26 cellular contexts compared by ENCODE assay signal in the genomic region with DNA sequence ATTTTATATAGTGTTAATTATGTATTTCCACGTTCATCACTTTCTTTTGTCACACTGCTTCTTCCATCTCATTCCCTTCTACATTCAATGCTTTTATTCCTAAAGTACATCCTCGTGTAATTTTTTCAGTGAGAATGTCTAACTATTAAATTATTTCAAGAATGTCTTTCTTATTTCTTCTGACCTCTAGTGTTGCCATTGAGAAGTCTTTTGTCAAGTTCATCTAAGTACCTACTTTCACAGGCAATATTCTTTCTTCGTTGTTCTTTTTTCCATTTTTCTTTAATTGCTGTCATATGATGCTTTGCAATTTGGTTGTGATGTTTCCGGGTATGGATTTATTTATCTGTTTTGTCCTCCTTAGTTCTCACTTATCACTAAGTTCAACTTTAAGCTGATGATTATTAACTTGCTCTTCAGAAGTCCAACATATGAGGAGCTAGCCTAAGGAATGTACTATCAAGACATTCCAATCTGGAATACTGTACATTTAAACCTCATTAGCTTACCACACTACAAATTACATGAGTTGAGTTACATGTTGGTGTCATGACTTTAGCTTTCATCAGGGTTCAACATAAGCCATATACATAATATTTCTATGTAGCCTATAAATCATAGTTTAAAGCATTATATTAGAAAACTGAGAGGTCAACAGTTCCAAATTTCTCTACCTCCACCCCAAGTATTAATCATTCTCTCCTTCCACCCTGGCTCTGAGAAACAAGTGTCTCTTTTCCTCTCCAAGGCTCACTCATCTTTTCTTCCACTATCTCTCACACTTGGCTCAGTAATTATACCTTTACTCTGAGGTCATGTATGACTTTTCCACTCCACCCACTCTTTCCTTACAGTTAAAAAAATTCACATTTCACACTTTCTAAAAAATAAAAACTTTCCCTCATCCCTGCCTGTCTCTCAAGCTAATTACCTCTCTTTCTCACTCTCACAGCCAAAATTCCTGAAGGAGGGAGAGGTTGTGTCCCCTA.
A peak's percentile ranks its signal among the peaks of the same experiment; 100 is the strongest.
DNase-seq lines count a peak whose midpoint lies in the region; ATAC-seq, FAIRE-seq and TF ChIP-seq lines count a peak whose summit lies in the region.
"Had no signal": no experiment of that assay in that cellular context is flagged by ENCODE, and none has a peak within 500 bp of the region (broad histone marks: within the 10 kb centered on the region; RNA-seq: fewer than 3 reads in every experiment).

No MANE protein-coding gene starts in this region.

- no peaks in the 10 kb centered on the region for H3K36me3 Mint-ChIP-seq in astrocyte (ENCODE audit: low read depth, unreplicated experiment)
- H3K36me3 Mint-ChIP-seq: activated naive CD8-positive, alpha-beta T cell; CD14-positive monocyte had no signal

- in situ Hi-C loops in ACHN (cut with HindIII; ENCODE audit: low pct_ligation_motif_present, low pct_unique_long_range_greater_than_20kb, low sequenced_read_pairs) (no loop called here), GM23248 (cut with MboI) (no loop called here)

- no peaks in the 10 kb centered on the region for H3K27me3 Mint-ChIP-seq in astrocyte (ENCODE audit: low read depth, unreplicated experiment)

- TF ChIP-seq CTCF in astrocyte (IDR thresholded peaks at IDR 0.05; ENCODE audit: insufficient read depth, low read depth, low read length) = no peak

- H3K4me2 ChIP-seq in GM23248 (ENCODE audit: unreplicated experiment) (no peak overlapping the region), astrocyte (ENCODE audit: low read length) (no peak overlapping the region)
- H3K4me2 ChIP-seq: smooth muscle cell had no signal

- no peak for FAIRE-seq in astrocyte (lab: Jason Lieb, UNC)
- no peak for FAIRE-seq in urothelium cell line (lab: Jason Lieb, UNC)
- FAIRE-seq: GM12892 had no signal

- H4K20me1 ChIP-seq in GM23248 (ENCODE audit: insufficient read depth) (no peaks in the 10 kb centered on the region), astrocyte (ENCODE audit: insufficient read depth, low read length) (no peaks in the 10 kb centered on the region)

- H3K4me1 ChIP-seq in GM23248 (ENCODE audit: insufficient read depth) (peaks cover 16% of the 10 kb centered on the region), astrocyte (ENCODE audit: insufficient read depth, low read length) (no peaks in the 10 kb centered on the region)

- H3K9me2 ChIP-seq in GM23248 (ENCODE audit: insufficient read depth) = peaks cover 4% of the 10 kb centered on the region; the same call in 1 of the 2 replicates

- H3K4me1 Mint-ChIP-seq in astrocyte (ENCODE audit: low read depth, unreplicated experiment) = no peaks in the 10 kb centered on the region
- H3K4me1 Mint-ChIP-seq: activated B cell treated with CpG ODN at 0.5 μM for 24 hours, CD14-positive monocyte had no signal

- no peaks in the 10 kb centered on the region for H3K9me3 ChIP-seq in GM23248 (ENCODE audit: low read depth)
- no peaks in the 10 kb centered on the region for H3K9me3 ChIP-seq in astrocyte (ENCODE audit: insufficient read depth, low read depth, low read length)
- H3K9me3 ChIP-seq: neutrophil had no signal

- H3K4me3 Mint-ChIP-seq in astrocyte (ENCODE audit: unreplicated experiment) = no peak overlapping the region
- H3K4me3 Mint-ChIP-seq: activated B cell treated with CpG ODN at 0.5 μM for 24 hours; activated naive CD8-positive, alpha-beta T cell; CD14-positive monocyte; H9 had no signal

- H2AFZ ChIP-seq in GM23248 (no peak overlapping the region), astrocyte (ENCODE audit: low read depth, low read length) (no peak overlapping the region)

- 29 to 33% methylated on average over 4 of the region's 4 CpGs for WGBS in GM23248 (ENCODE audit: low coverage in 1 of 2, low lambda C conversion rate in 2 of 2, missing lambda C conversion rate in 2 of 2), 2 experiments

- DNase-seq in ACHN = peak; percentile 28
- DNase-seq in GM23248 = peak; percentile 33
- DNase-seq in astrocyte (ENCODE audit: low read depth) = peak; percentile 36
- peak; percentile 6 for DNase-seq in glomerular visceral epithelial cell (ENCODE audit: extremely low spot score)
- DNase-seq in left colon = no peak
- DNase-seq in NK-92 (lab: John Stamatoyannopoulos, UW; ENCODE audit: unreplicated experiment) = no peak
- no peak for DNase-seq in urothelium cell line (ENCODE audit: low spot score)
- no peak for DNase-seq in occipital lobe (lab: John Stamatoyannopoulos, UW)
- DNase-seq: activated B cell treated with CpG ODN at 0.5 μM for 24 hours; activated CD4-positive, alpha-beta T cell treated with anti-CD3 and anti-CD28 coated beads, Interleukin-2, amount 50 U/mL, for 48 hours; brain microvascular endothelial cell; Calu3; H9; IMR-90; mesendoderm; NCI-H1105; NCI-H2029; NCI-H2227 treated with DMSO at 0.1 percent for 48 hours; NCI-H69; stimulated activated CD4-positive, alpha-beta T cell treated with anti-CD3 and anti-CD28 coated beads, Interleukin-2, amount 100 ng/mL, for 24 hours; T-helper 9 cell had no signal

- H3K27me3 ChIP-seq in GM23248 (replicated peaks; ENCODE audit: insufficient read depth) (peaks cover 3% of the 10 kb centered on the region; the same call in 1 of the 2 replicates), astrocyte (ENCODE audit: insufficient read depth, low read length) (no peaks in the 10 kb centered on the region)
- H3K27me3 ChIP-seq: brain microvascular endothelial cell, neutrophil had no signal

- intact Hi-C loops in left colon (cut with DNase I, micrococcal nuclease) = no loop called here

- no peaks in the 10 kb centered on the region for H3K79me2 ChIP-seq in GM23248 (ENCODE audit: insufficient read depth)
- no peaks in the 10 kb centered on the region for H3K79me2 ChIP-seq in astrocyte (ENCODE audit: insufficient read depth, low read length)

- no peak for ATAC-seq in left colon

- H3K9ac ChIP-seq in GM23248 = no peak overlapping the region
- H3K9ac ChIP-seq in astrocyte (ENCODE audit: low read length) = no peak overlapping the region

- no peaks in the 10 kb centered on the region for H3K36me3 ChIP-seq in GM23248 (ENCODE audit: low read depth)
- H3K36me3 ChIP-seq in astrocyte (ENCODE audit: insufficient read depth, low read length) = no peaks in the 10 kb centered on the region
- H3K36me3 ChIP-seq: brain microvascular endothelial cell, neutrophil had no signal

- H3K27ac ChIP-seq in GM23248 (no peak overlapping the region), astrocyte (ENCODE audit: low read depth, low read length) (no peak overlapping the region)
- H3K27ac ChIP-seq: brain microvascular endothelial cell, neutrophil had no signal

- H3F3A ChIP-seq in GM23248 (ENCODE audit: insufficient read depth) = peaks cover 8% of the 10 kb centered on the region; the same call in 1 of the 2 replicates

- H3K27ac Mint-ChIP-seq in astrocyte (ENCODE audit: unreplicated experiment) = no peak overlapping the region
- H3K27ac Mint-ChIP-seq: activated B cell treated with CpG ODN at 0.5 μM for 24 hours; activated naive CD8-positive, alpha-beta T cell; CD14-positive monocyte; H9 had no signal

- H3K9me3 Mint-ChIP-seq in astrocyte (ENCODE audit: unreplicated experiment) = no peaks in the 10 kb centered on the region
- H3K9me3 Mint-ChIP-seq: activated B cell treated with CpG ODN at 0.5 μM for 24 hours, CD14-positive monocyte, H9 had no signal

- H3K4me3 ChIP-seq in GM23248 (no peak overlapping the region), astrocyte (ENCODE audit: insufficient read depth, low read depth, low read length) (no peak overlapping the region)
- H3K4me3 ChIP-seq: smooth muscle cell had no signal

Comparison
In these comparisons a context has a peak if more than half of its experiments do, and no peak if none do; other contexts are left out.
1. DNase-seq: peak in ACHN (single experiment), GM23248 (single experiment), astrocyte (single experiment) and glomerular visceral epithelial cell (single experiment); none in left colon (0 of 2), NK-92 (single experiment), urothelium cell line (single experiment) and occipital lobe (single experiment).